19 cellular contexts compared by ENCODE assay signal in genomic region chr9:35195683-35196082, GRCh38. TPM values are rescaled to one million over a fixed set of nuclear protein-coding genes. Genes with fewer than 3 reads are reported as not detected.
DNase-seq lines count a peak whose midpoint lies in the region; ATAC-seq, FAIRE-seq and TF ChIP-seq lines count a peak whose summit lies in the region.
"Had no signal": no experiment of that assay in that cellular context is flagged by ENCODE, and none has a peak within 500 bp of the region (broad histone marks: within the 10 kb centered on the region; RNA-seq: fewer than 3 reads in every experiment).

No MANE protein-coding gene starts in this region.

- H3K9me2 ChIP-seq in Karpas-422 (replicated peaks; ENCODE audit: insufficient read depth, low read length), result no peaks in the 10 kb centered on the region

- H3K27me3 ChIP-seq in Karpas-422 (ENCODE audit: low read length), result no peaks in the 10 kb centered on the region
- no peaks in the 10 kb centered on the region for H3K27me3 ChIP-seq in CD4-positive, alpha-beta T cell (ENCODE audit: control insufficient read depth, insufficient read depth, low read length)
- H3K27me3 ChIP-seq: suprapubic skin, uterus had no signal

- no peaks in the 10 kb centered on the region for H3K79me2 ChIP-seq in Karpas-422 (ENCODE audit: low read length)

- no peaks in the 10 kb centered on the region for H3K4me1 Mint-ChIP-seq in CD4-positive, alpha-beta T cell (ENCODE audit: low read depth)
- H3K4me1 Mint-ChIP-seq: neural crest cell had no signal

- intact Hi-C loops in CD4-positive, alpha-beta T cell (cut with DNase I, micrococcal nuclease), result no loop called here

- DNase-seq in Karpas-422 (no peak), myocyte (ENCODE audit: low read depth) (peak; percentile 72), HUDEP-2 (lab: John Stamatoyannopoulos, UW; ENCODE audit: unreplicated experiment in 76 of 76) (no peak)
- DNase-seq in CD4-positive, alpha-beta T cell, result no peak
- no peak for DNase-seq in stimulated activated CD4-positive, alpha-beta T cell treated with anti-CD3 and anti-CD28 coated beads, Interleukin-4, amount 100 ng/mL, for 4 hours
- DNase-seq: activated CD4-positive, alpha-beta T cell treated with anti-CD3 and anti-CD28 coated beads, Interleukin-2, amount 50 U/mL, for 1 hour; activated CD8-positive, alpha-beta memory T cell treated with anti-CD3 and anti-CD28 coated beads, Interleukin-2, amount 50 U/mL, for 4 hours; caudate nucleus; GDM1; glutamatergic neuron; NCI-H187; stimulated activated CD4-positive, alpha-beta T cell treated with anti-CD3 and anti-CD28 coated beads, Interleukin-15, amount 100 ng/mL, for 24 hours; uterus had no signal

- POLR2A ChIA-PET in CD4-positive, alpha-beta T cell (lab: Charles Lee), result no interaction called here

- H2AFZ ChIP-seq in Karpas-422 (ENCODE audit: low read length), result peak overlapping the region; percentile 28; the same call in 1 of the 2 replicates

- FAIRE-seq in A204.1 (lab: Jason Lieb, UNC) (peak; percentile 95), endometrium (lab: Jason Lieb, UNC) (peak; percentile 90)

- no peak overlapping the region for H3K4me3 ChIP-seq in Karpas-422 (ENCODE audit: low read length)
- H3K4me3 ChIP-seq: suprapubic skin, uterus had no signal

- no peaks in the 10 kb centered on the region for H3K9me3 ChIP-seq in Karpas-422 (ENCODE audit: low read length)
- H3K9me3 ChIP-seq in CD4-positive, alpha-beta T cell (ENCODE audit: control insufficient read depth, low read length), result peaks cover 27% of the 10 kb centered on the region
- H3K9me3 ChIP-seq: suprapubic skin had no signal

- no peak overlapping the region for H3K27ac Mint-ChIP-seq in CD4-positive, alpha-beta T cell

- H3K36me3 Mint-ChIP-seq in CD4-positive, alpha-beta T cell (ENCODE audit: low read depth), result peaks cover 5% of the 10 kb centered on the region

- no peak for ATAC-seq in CD4-positive, alpha-beta T cell (ENCODE audit: poor library complexity)
- no peak for ATAC-seq in GM21619 (IDR thresholded peaks at IDR 0.05; ENCODE audit: unreplicated experiment)

- no peaks in the 10 kb centered on the region for H4K20me1 ChIP-seq in Karpas-422 (ENCODE audit: insufficient read depth, low read depth, low read length)

- H3K9me3 Mint-ChIP-seq in CD4-positive, alpha-beta T cell, result peaks cover 9% of the 10 kb centered on the region

- no peak for TF ChIP-seq CTCF in CD4-positive, alpha-beta T cell (IDR thresholded peaks at IDR 0.05)

- no peak overlapping the region for H3K9ac ChIP-seq in Karpas-422 (ENCODE audit: low read length)

- H3K4me3 Mint-ChIP-seq in CD4-positive, alpha-beta T cell, result no peak overlapping the region
- H3K4me3 Mint-ChIP-seq: neural crest cell had no signal

- CTCF ChIA-PET in CD4-positive, alpha-beta T cell (lab: Charles Lee), result no interaction called here

- H3K36me3 ChIP-seq in Karpas-422 (ENCODE audit: insufficient read depth, low read length), result no peaks in the 10 kb centered on the region
- H3K36me3 ChIP-seq: suprapubic skin, uterus had no signal

- peaks cover 4% of the 10 kb centered on the region for H3K27me3 Mint-ChIP-seq in CD4-positive, alpha-beta T cell

- H3K4me1 ChIP-seq in Karpas-422 (ENCODE audit: low read length), result no peaks in the 10 kb centered on the region; the same call in 1 of the 2 replicates
- H3K4me1 ChIP-seq: suprapubic skin, uterus had no signal

- H3K4me2 ChIP-seq in Karpas-422 (ENCODE audit: low read depth, low read length, poor library complexity, severe bottlenecking), result no peak overlapping the region

- H3K27ac ChIP-seq in Karpas-422 (ENCODE audit: low read length), result no peak overlapping the region
- H3K27ac ChIP-seq in CD4-positive, alpha-beta T cell (ENCODE audit: low read depth, low read length), result no peak overlapping the region
- H3K27ac ChIP-seq: C4-2B, suprapubic skin, uterus had no signal

RNA-seq across cellular contexts. Expression of gene UNC13B, which starts 33.9 kb away (rescaled TPM):
- total RNA-seq in Karpas-422 (2014; rRNA removed; shearing (Covaris generic); ENCODE audit: low replicate concordance), result not detected in 2 replicates
- total RNA-seq in myocyte, result 19.0 and 22.9 TPM in 2 replicates
- 17.8 TPM for polyA plus RNA-seq in myocyte (2012)
- total RNA-seq in CD4-positive, alpha-beta T cell, result under 1 TPM; 0.38 to 0.84 TPM

Comparison
In these comparisons a context has a peak if more than half of its experiments do, and no peak if none do; other contexts are left out.
1. RNA of gene UNC13B, which starts 33.9 kb away (total RNA-seq): 19.0 to 22.9 TPM in myocyte; 0.38 to 0.84 TPM in CD4-positive, alpha-beta T cell and not detected in Karpas-422; every median in the first group is over 10 times any median in the second.